Comparison of ENCODE assay signal across 17 cellular contexts in genomic region chr4:122879001-122879400, GRCh38.
DNase-seq lines count a peak whose midpoint lies in the region; ATAC-seq and TF ChIP-seq lines count a peak whose summit lies in the region.
"Had no signal": no experiment of that assay in that cellular context is flagged by ENCODE, and none has a peak within 500 bp of the region (broad histone marks: within the 10 kb centered on the region; RNA-seq: fewer than 3 reads in every experiment).

No MANE protein-coding gene starts in this region.

- TF ChIP-seq CTCF in GM13976 (IDR thresholded peaks at IDR 0.05; ENCODE audit: borderline replicate concordance, control extremely low read depth, extremely low read depth, insufficient read depth, missing control alignments) = no peak

- H3K4me3 Mint-ChIP-seq in stimulated activated memory B cell treated with anti-CD40 and anti-IgM and Interleukin-4, amounts not matched to agents 10 μg/mL and 1 μg/mL and 100 μg/mL, for 72 hours = no peak overlapping the region
- H3K4me3 Mint-ChIP-seq: B cell; CD4-positive, CD25-positive, alpha-beta regulatory T cell had no signal

- DNase-seq in GM13976 (ENCODE audit: low spot score) (peak; percentile 13), dedifferentiated amniotic fluid mesenchymal stem cell (ENCODE audit: extremely low spot score) (peak; percentile 14), HuH-7 (ENCODE audit: low spot score) (no peak), DMS53 treated with DMSO at 0.1 percent for 48 hours (lab: John Stamatoyannopoulos, UW; ENCODE audit: unreplicated experiment) (no peak)
- DNase-seq: Caco-2; CD4-positive, CD25-positive, alpha-beta regulatory T cell; DMS153; GOT3; NCI-H1092; NCI-H146; NCI-H2081; NCI-H748 treated with DMSO at 0.1 percent for 48 hours had no signal

- no peaks in the 10 kb centered on the region for H3K4me1 Mint-ChIP-seq in stimulated activated memory B cell treated with anti-CD40 and anti-IgM and Interleukin-4, amounts not matched to agents 10 μg/mL and 1 μg/mL and 100 μg/mL, for 72 hours
- H3K4me1 Mint-ChIP-seq: B cell; CD4-positive, CD25-positive, alpha-beta regulatory T cell had no signal

- H3K9me3 Mint-ChIP-seq in stimulated activated memory B cell treated with anti-CD40 and anti-IgM and Interleukin-4, amounts not matched to agents 10 μg/mL and 1 μg/mL and 100 μg/mL, for 72 hours = peaks cover 13% of the 10 kb centered on the region

- no peak overlapping the region for H3K27ac Mint-ChIP-seq in stimulated activated memory B cell treated with anti-CD40 and anti-IgM and Interleukin-4, amounts not matched to agents 10 μg/mL and 1 μg/mL and 100 μg/mL, for 72 hours
- H3K27ac Mint-ChIP-seq: B cell; CD4-positive, CD25-positive, alpha-beta regulatory T cell had no signal

- peaks cover 17% of the 10 kb centered on the region for H3K27me3 Mint-ChIP-seq in stimulated activated memory B cell treated with anti-CD40 and anti-IgM and Interleukin-4, amounts not matched to agents 10 μg/mL and 1 μg/mL and 100 μg/mL, for 72 hours
- H3K27me3 Mint-ChIP-seq: CD4-positive, CD25-positive, alpha-beta regulatory T cell had no signal

- peak; percentile 52 for ATAC-seq in HG02852 (IDR thresholded peaks at IDR 0.05; ENCODE audit: unreplicated experiment)
- ATAC-seq in stimulated activated memory B cell treated with anti-CD40 and anti-IgM and Interleukin-4, amounts not matched to agents 10 μg/mL and 1 μg/mL and 100 μg/mL, for 72 hours = peak; percentile 48
- ATAC-seq in GM18511 (IDR thresholded peaks at IDR 0.05; ENCODE audit: unreplicated experiment) = no peak
- ATAC-seq: K562 had no signal

- in situ Hi-C loops in GM13976 (cut with MboI; ENCODE audit: low sequenced_read_pairs, unreplicated experiment) = no loop called here

- H3K36me3 Mint-ChIP-seq in stimulated activated memory B cell treated with anti-CD40 and anti-IgM and Interleukin-4, amounts not matched to agents 10 μg/mL and 1 μg/mL and 100 μg/mL, for 72 hours = peaks cover 9% of the 10 kb centered on the region

Comparison
In these comparisons a context has a peak if more than half of its experiments do, and no peak if none do; other contexts are left out.
1. DNase-seq: peak in GM13976 (single experiment) and dedifferentiated amniotic fluid mesenchymal stem cell (single experiment); none in HuH-7 (single experiment) and DMS53 treated with DMSO at 0.1 percent for 48 hours (single experiment).